Comparison of ENCODE assay signal across 12 cellular contexts in the genomic region with DNA sequence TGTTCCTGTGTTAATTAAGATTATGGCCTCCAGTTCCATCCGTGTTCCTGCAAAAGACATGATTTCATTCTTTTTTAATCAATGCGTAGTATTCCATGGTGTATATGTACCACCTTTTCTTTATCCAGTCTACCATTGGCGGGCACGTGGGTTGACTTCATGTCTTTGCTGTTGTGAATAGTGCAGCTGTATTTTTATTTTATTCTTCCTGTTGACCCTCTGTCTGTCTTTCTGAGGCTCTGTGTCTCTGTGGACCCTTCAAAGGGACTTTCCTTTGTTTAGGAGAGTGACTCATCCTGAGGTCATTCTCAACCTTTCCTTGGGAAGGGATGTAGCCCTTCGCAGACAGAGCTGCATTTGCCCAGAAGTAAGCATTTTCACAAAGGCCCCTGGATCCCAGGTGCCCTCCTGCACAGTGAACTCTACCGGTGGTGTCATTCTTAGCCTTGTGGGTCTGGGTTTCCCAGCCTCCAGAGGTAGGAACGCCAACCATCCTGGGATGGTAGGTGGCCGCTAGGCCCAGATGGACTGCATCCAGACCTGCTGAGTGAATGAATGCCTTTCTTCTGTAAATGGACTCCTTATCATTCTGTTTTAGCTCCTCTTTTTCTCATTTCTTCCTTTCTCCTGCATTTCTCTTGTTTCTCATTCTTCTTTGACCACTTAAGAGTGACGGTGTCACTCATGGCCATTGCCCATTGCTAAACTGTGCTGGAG. TPM values are rescaled to one million over a fixed set of nuclear protein-coding genes. Genes with fewer than 3 reads are reported as not detected.
DNase-seq lines count a peak whose midpoint lies in the region; TF ChIP-seq lines count a peak whose summit lies in the region.
"Had no signal": no experiment of that assay in that cellular context is flagged by ENCODE, and none has a peak within 500 bp of the region (broad histone marks: within the 10 kb centered on the region; RNA-seq: fewer than 3 reads in every experiment).

No MANE protein-coding gene starts in this region.

- H3K27me3 ChIP-seq in PC-9 (ENCODE audit: insufficient read depth, low read depth) = no peaks in the 10 kb centered on the region
- H3K27me3 ChIP-seq: gastroesophageal sphincter had no signal

- intact Hi-C loops in PC-9 (cut with micrococcal nuclease; ENCODE audit: unreplicated experiment) (loop anchor here (1.0 to 2.0 kb wide), 3 partner anchors 25 to 100 kb away; no protein-coding TSS in a partner anchor), posterior cingulate gyrus (cut with DNase I) (no loop called here)

- H3K27ac Mint-ChIP-seq in endothelial cell (ENCODE audit: unreplicated experiment) (peak overlapping the region; percentile 83), nephron progenitor cell (peak overlapping the region; percentile 38)
- H3K27ac Mint-ChIP-seq: CD4-positive, alpha-beta memory T cell had no signal

- H3K9me3 ChIP-seq in PC-9 (ENCODE audit: insufficient read depth, low read depth) = peaks cover 12% of the 10 kb centered on the region
- H3K9me3 ChIP-seq: gastroesophageal sphincter had no signal

- H3K9me2 ChIP-seq in PC-9 (ENCODE audit: insufficient read depth) = no peaks in the 10 kb centered on the region

- TF ChIP-seq CTCF in PC-9 (conservative IDR thresholded peaks at IDR 0.05) (no peak), endothelial cell (IDR thresholded peaks at IDR 0.05; ENCODE audit: unreplicated experiment) (no peak), nephron progenitor cell (IDR thresholded peaks at IDR 0.05) (no peak), GM10266 (IDR thresholded peaks at IDR 0.05; ENCODE audit: control insufficient read depth, insufficient read depth, low read depth, missing control alignments) (no peak)

- DNase-seq in DMS53 (lab: John Stamatoyannopoulos, UW) = peak; percentile 90
- DNase-seq in PC-9 = peak; percentile 79 to 80
- DNase-seq in endothelial cell (ENCODE audit: low spot score) = no peak
- DNase-seq in nephron progenitor cell = no peak
- DNase-seq in GM10266 (ENCODE audit: extremely low spot score) = no peak
- DNase-seq in posterior cingulate gyrus = no peak
- DNase-seq in ureter (ENCODE audit: low spot score) = no peak
- DNase-seq in effector CD8-positive, alpha-beta T cell (lab: John Stamatoyannopoulos, UW) = no peak
- DNase-seq: CD4-positive, alpha-beta memory T cell; GOT3 had no signal

- peak overlapping the region; percentile 40 for H3K4me2 ChIP-seq in PC-9

- H3K27me3 Mint-ChIP-seq in endothelial cell (ENCODE audit: unreplicated experiment) (peaks cover 10% of the 10 kb centered on the region), nephron progenitor cell (ENCODE audit: low read depth, poor library complexity) (no peaks in the 10 kb centered on the region)
- H3K27me3 Mint-ChIP-seq: brain had no signal

- peak overlapping the region; percentile 63 for H3K27ac ChIP-seq in PC-9

- H3K4me3 ChIP-seq in PC-9 = no peak overlapping the region
- H3K4me3 ChIP-seq: gastroesophageal sphincter had no signal

- H3K4me1 ChIP-seq in PC-9 (replicated peaks; ENCODE audit: insufficient read depth) = peaks cover 50% of the 10 kb centered on the region

- peaks cover 100% of the 10 kb centered on the region for H3K79me2 ChIP-seq in PC-9 (ENCODE audit: low read depth)

- H3K36me3 ChIP-seq in PC-9 (ENCODE audit: low read depth) = peaks cover 12% of the 10 kb centered on the region
- H3K36me3 ChIP-seq: gastroesophageal sphincter had no signal

- BruUV-seq in PC-9 (replicated peaks; lab: Mats Ljungman, UMichigan) = no TSS peak

- POLR2A ChIA-PET in PC-9 (lab: Charles Lee; ENCODE audit: unreplicated experiment) = interaction anchor here (0.6 to 1.2 kb wide), 5 partner anchors 9 to 219 kb away, joined by 3 to 14 read pairs (median 5); no protein-coding TSS in a partner anchor

- H2AFZ ChIP-seq in PC-9 = no peak overlapping the region

- H3K4me1 Mint-ChIP-seq in endothelial cell (ENCODE audit: unreplicated experiment) = peaks cover 72% of the 10 kb centered on the region
- peaks cover 69% of the 10 kb centered on the region for H3K4me1 Mint-ChIP-seq in nephron progenitor cell
- H3K4me1 Mint-ChIP-seq: CD4-positive, alpha-beta memory T cell had no signal

- peaks cover 3% of the 10 kb centered on the region; the same call in 1 of the 2 replicates for H4K20me1 ChIP-seq in PC-9 (ENCODE audit: insufficient read depth)

- H3K4me3 Mint-ChIP-seq in endothelial cell (ENCODE audit: unreplicated experiment) = peak overlapping the region; percentile 26
- H3K4me3 Mint-ChIP-seq in nephron progenitor cell = no peak overlapping the region
- H3K4me3 Mint-ChIP-seq: brain; CD4-positive, alpha-beta memory T cell had no signal

- peaks cover 13% of the 10 kb centered on the region for H3K36me3 Mint-ChIP-seq in endothelial cell (ENCODE audit: low read depth, unreplicated experiment)
- H3K36me3 Mint-ChIP-seq in nephron progenitor cell (ENCODE audit: low read depth) = peaks cover 57% of the 10 kb centered on the region

- peaks cover 48% of the 10 kb centered on the region for H3F3A ChIP-seq in PC-9 (ENCODE audit: insufficient read depth, low read depth)

- H3K9me3 Mint-ChIP-seq in endothelial cell (ENCODE audit: unreplicated experiment) (no peaks in the 10 kb centered on the region), nephron progenitor cell (peaks cover 43% of the 10 kb centered on the region)

- CTCF ChIA-PET in PC-9 (lab: Charles Lee) = interaction anchor here (0.7 to 1.6 kb wide), 5 partner anchors 9 to 483 kb away, joined by 3 to 6 read pairs (median 4); no protein-coding TSS in a partner anchor

RNA-seq across cellular contexts. Expression of a gene that starts 22.4 kb away (rescaled TPM):
- total RNA-seq in PC-9 (2021) (596 and 756 TPM in 2 replicates), endothelial cell (ENCODE audit: unreplicated experiment) (229 TPM), ureter (216 TPM)

Comparison
In these comparisons a context has a peak if more than half of its experiments do, and no peak if none do; other contexts are left out.
1. DNase-seq: peak in DMS53 (single experiment) and PC-9 (2 of 2); none in endothelial cell (single experiment), nephron progenitor cell (single experiment), GM10266 (single experiment), posterior cingulate gyrus (0 of 10), ureter (single experiment) and effector CD8-positive, alpha-beta T cell (single experiment).